Comparison of ENCODE assay signal across 1 cellular context in the genomic region with DNA sequence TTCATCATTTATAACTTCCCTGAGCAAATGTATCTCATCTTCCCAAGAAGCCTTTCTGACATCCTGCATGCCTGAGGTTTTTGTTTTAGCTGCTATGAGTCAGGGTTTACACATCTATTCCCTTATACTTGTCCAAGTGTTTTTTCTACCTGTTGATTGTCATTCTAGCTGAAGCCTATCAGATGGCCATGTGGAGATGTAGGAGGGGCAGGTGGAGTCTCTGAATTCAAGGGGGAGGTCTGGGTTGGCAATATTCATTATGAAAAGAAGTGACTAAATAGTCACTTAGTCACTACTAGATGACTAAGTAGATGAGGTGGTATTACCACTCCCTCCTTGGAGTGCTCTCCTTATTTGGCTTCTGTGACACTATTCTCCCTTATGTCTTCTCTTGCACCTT.
TF ChIP-seq lines count a peak whose summit lies in the region.

No MANE protein-coding gene starts in this region.

TF ChIP-seq in HepG2, 621 proteins besides CTCF, POLR2A, EP300 and RAD21 (continued from another document):
- no peak for TF ChIP-seq ZNF350 (CRISPR knock-in tag; IDR thresholded peaks at IDR 0.05; ENCODE audit: borderline replicate concordance, low read depth)
TF ChIP-seq in HepG2: peak in this region for 1.
